Comparison of ENCODE assay signal across 1 cellular context in the genomic region with DNA sequence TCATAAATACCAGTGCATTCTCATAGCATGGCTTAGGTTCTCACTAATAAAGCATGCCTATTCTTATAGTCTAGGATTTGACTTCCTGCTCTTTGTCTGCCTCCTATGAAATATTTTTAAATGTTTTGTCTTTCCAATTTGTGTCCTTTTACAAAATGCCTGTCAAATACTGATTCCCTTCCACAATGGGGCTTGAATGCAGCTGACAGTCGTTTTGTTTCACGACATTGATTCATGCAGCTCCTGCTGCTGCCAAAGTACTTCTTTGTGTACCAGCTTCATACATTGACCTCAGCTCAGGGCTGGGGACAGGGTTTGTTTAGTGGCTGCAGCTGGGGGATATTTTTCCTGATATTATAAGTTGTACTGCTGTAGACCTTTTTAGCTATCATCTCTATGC.
TF ChIP-seq lines count a peak whose summit lies in the region.

No MANE protein-coding gene starts in this region.

TF ChIP-seq in K562, 482 proteins besides CTCF, POLR2A, EP300 and RAD21 (continued from another document):
- TF ChIP-seq, protein P1, sequence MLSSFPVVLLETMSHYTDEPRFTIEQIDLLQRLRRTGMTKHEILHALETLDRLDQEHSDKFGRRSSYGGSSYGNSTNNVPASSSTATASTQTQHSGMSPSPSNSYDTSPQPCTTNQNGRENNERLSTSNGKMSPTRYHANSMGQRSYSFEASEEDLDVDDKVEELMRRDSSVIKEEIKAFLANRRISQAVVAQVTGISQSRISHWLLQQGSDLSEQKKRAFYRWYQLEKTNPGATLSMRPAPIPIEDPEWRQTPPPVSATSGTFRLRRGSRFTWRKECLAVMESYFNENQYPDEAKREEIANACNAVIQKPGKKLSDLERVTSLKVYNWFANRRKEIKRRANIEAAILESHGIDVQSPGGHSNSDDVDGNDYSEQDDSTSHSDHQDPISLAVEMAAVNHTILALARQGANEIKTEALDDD (IDR thresholded peaks at IDR 0.05), result no peak
- TF ChIP-seq HDAC6 (IDR thresholded peaks at IDR 0.05; ENCODE audit: low read depth, low read length) (no peak), ADNP (tag; IDR thresholded peaks at IDR 0.05) (no peak)
- TF ChIP-seq, protein P2, sequence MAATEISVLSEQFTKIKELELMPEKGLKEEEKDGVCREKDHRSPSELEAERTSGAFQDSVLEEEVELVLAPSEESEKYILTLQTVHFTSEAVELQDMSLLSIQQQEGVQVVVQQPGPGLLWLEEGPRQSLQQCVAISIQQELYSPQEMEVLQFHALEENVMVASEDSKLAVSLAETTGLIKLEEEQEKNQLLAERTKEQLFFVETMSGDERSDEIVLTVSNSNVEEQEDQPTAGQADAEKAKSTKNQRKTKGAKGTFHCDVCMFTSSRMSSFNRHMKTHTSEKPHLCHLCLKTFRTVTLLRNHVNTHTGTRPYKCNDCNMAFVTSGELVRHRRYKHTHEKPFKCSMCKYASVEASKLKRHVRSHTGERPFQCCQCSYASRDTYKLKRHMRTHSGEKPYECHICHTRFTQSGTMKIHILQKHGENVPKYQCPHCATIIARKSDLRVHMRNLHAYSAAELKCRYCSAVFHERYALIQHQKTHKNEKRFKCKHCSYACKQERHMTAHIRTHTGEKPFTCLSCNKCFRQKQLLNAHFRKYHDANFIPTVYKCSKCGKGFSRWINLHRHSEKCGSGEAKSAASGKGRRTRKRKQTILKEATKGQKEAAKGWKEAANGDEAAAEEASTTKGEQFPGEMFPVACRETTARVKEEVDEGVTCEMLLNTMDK (IDR thresholded peaks at IDR 0.05; ENCODE audit: borderline replicate concordance, insufficient read depth, low read depth, low read length, poor library complexity, severe bottlenecking), result no peak
